8 cellular contexts compared by ENCODE assay signal in genomic region chr22:36507518-36508010, GRCh38. TPM values are rescaled to one million over a fixed set of nuclear protein-coding genes. Genes with fewer than 3 reads are reported as not detected.
DNase-seq lines count a peak whose midpoint lies in the region; ATAC-seq and TF ChIP-seq lines count a peak whose summit lies in the region.

No MANE protein-coding gene starts in this region.

- no peak overlapping the region for H2AK5ac ChIP-seq in mesendoderm (ENCODE audit: low read length)

- no peak overlapping the region for H4K5ac ChIP-seq in mesendoderm (ENCODE audit: low read length)

- no peak overlapping the region for H3K56ac ChIP-seq in mesendoderm (ENCODE audit: low read length)

- no peaks in the 10 kb centered on the region for H3K79me2 ChIP-seq in mesendoderm (ENCODE audit: control insufficient read depth, insufficient read depth, low read length)

- no peak overlapping the region for H3K18ac ChIP-seq in mesendoderm (ENCODE audit: low read length)

- intact Hi-C loops in transverse colon (cut with DNase I; ENCODE audit: low total_unique reads): no loop called here

- no peaks in the 10 kb centered on the region for H3K79me1 ChIP-seq in mesendoderm (ENCODE audit: low read length)

- H3K36me3 ChIP-seq in mesendoderm (ENCODE audit: control insufficient read depth, insufficient read depth, low read length) (peaks cover 13% of the 10 kb centered on the region), transverse colon (peaks cover 0 to 15% (median 6%) of the 10 kb centered on the region in 4 donors)

- no peak for ATAC-seq in GM18517 (IDR thresholded peaks at IDR 0.05; ENCODE audit: unreplicated experiment)

- H4K8ac ChIP-seq in mesendoderm (ENCODE audit: low read depth, low read length): no peak overlapping the region

- in situ Hi-C loops in astrocyte of the cerebellum (cut with HindIII; ENCODE audit: low sequenced_read_pairs): no loop called here
- in situ Hi-C loops in transverse colon (cut with MboI; ENCODE audit: low pct_ligation_motif_present in 1 of 4, low pct_unique_long_range_greater_than_20kb in 1 of 4, low sequenced_read_pairs in 3 of 4): no loop called here

- H3K9me3 Mint-ChIP-seq in activated naive CD4-positive, alpha-beta T cell treated with anti-CD3 and anti-CD28 coated beads, Interleukin-2, amount 50 U/mL, for 24 hours: no peaks in the 10 kb centered on the region

- peak overlapping the region; percentile 71 for H3K27ac Mint-ChIP-seq in activated naive CD4-positive, alpha-beta T cell treated with anti-CD3 and anti-CD28 coated beads, Interleukin-2, amount 50 U/mL, for 24 hours

- H3K27ac ChIP-seq in mesendoderm (ENCODE audit: low read depth, low read length) (no peak overlapping the region), transverse colon (peak overlapping the region; percentile 70 to 89 (median 78))

- no peak overlapping the region for H3K23ac ChIP-seq in mesendoderm (ENCODE audit: low read length)

- H3K4me3 Mint-ChIP-seq in activated naive CD4-positive, alpha-beta T cell treated with anti-CD3 and anti-CD28 coated beads, Interleukin-2, amount 50 U/mL, for 24 hours: peak overlapping the region; percentile 75

- H3K4me3 ChIP-seq in astrocyte of the cerebellum (ENCODE audit: low read depth, low read length) (peak overlapping the region; percentile 50), mesendoderm (ENCODE audit: low read length) (no peak overlapping the region), transverse colon (peak overlapping the region in 2 of 4 donors; percentile 51 to 55)

- H2BK15ac ChIP-seq in mesendoderm (replicated peaks; ENCODE audit: low read depth): no peak overlapping the region

- H3K9me3 ChIP-seq in transverse colon: no peaks in the 10 kb centered on the region

- DNase-seq in activated naive CD4-positive, alpha-beta T cell treated with anti-CD3 and anti-CD28 coated beads, Interleukin-2, amount 50 U/mL, for 16 hours: no peak
- DNase-seq in astrocyte of the cerebellum (ENCODE audit: low read depth) (no peak), mesendoderm (peak; percentile 72), transverse colon (no peak), CD1c-positive myeloid dendritic cell (ENCODE audit: extremely low spot score) (no peak), glomerular visceral epithelial cell (ENCODE audit: extremely low spot score) (no peak)

- H3K4ac ChIP-seq in mesendoderm (ENCODE audit: low read depth, low read length): no peak overlapping the region

- H3K9ac ChIP-seq in mesendoderm (ENCODE audit: low read length): no peak overlapping the region

- peaks cover 11% of the 10 kb centered on the region for H3K36me3 Mint-ChIP-seq in activated naive CD4-positive, alpha-beta T cell treated with anti-CD3 and anti-CD28 coated beads, Interleukin-2, amount 50 U/mL, for 24 hours

- TF ChIP-seq CTCF in astrocyte of the cerebellum (IDR thresholded peaks at IDR 0.05; ENCODE audit: low read depth, low read length, missing control alignments) (no peak), transverse colon (IDR thresholded peaks at IDR 0.05) (no peak)

- H3K4me1 Mint-ChIP-seq in activated naive CD4-positive, alpha-beta T cell treated with anti-CD3 and anti-CD28 coated beads, Interleukin-2, amount 50 U/mL, for 24 hours: peaks cover 19% of the 10 kb centered on the region

- no peak overlapping the region for H2BK5ac ChIP-seq in mesendoderm (ENCODE audit: low read length)

- H2BK120ac ChIP-seq in mesendoderm (ENCODE audit: low read depth, low read length): no peak overlapping the region

- TF ChIP-seq POLR2A in transverse colon (IDR thresholded peaks at IDR 0.05): no peak

- no peaks in the 10 kb centered on the region for H3K27me3 Mint-ChIP-seq in activated naive CD4-positive, alpha-beta T cell treated with anti-CD3 and anti-CD28 coated beads, Interleukin-2, amount 50 U/mL, for 24 hours

- WGBS in mesendoderm (ENCODE audit: extremely low coverage, insufficient coverage, low lambda C conversion rate): no CpG with 5 or more reads among the region's 6 CpGs
- WGBS in transverse colon (ENCODE audit: low coverage in 1 of 2), 2 donors: 80 to 87% methylated on average over 1 to 6 of the region's 6 CpGs

- no peak for TF ChIP-seq EP300 in transverse colon (IDR thresholded peaks at IDR 0.05; ENCODE audit: low read depth)

- no peak overlapping the region for H3K4me2 ChIP-seq in mesendoderm (ENCODE audit: low read length)

- H3K4me1 ChIP-seq in mesendoderm (ENCODE audit: control insufficient read depth, low read depth, low read length) (no peaks in the 10 kb centered on the region), transverse colon (peaks cover 5 to 14% (median 11%) of the 10 kb centered on the region in 4 donors)

- H3K27me3 ChIP-seq in mesendoderm (ENCODE audit: insufficient read depth, low read length, poor library complexity) (no peaks in the 10 kb centered on the region), transverse colon (no peaks in the 10 kb centered on the region)

RNA-seq across cellular contexts. Expression of gene FOXRED2, which starts 0.7 kb away (rescaled TPM):
- 11.4 TPM for polyA plus RNA-seq in mesendoderm (2013, experiment 1 of 2)
- 11.7 TPM for polyA plus RNA-seq in mesendoderm (2013, experiment 2 of 2)
- 1 to 10 TPM in 2 of 4 donors, under 1 TPM in 2; 0.37 to 3.0 (median 1.5) TPM for total RNA-seq in transverse colon

RNA-seq across cellular contexts. Expression of gene EIF3D, which starts 21.4 kb away (rescaled TPM):
- 169 TPM for polyA plus RNA-seq in mesendoderm (2013, experiment 1 of 2)
- polyA plus RNA-seq in mesendoderm (2013, experiment 2 of 2): 164 TPM
- 100 to 1,000 TPM in 3 of 4 donors, 10 to 100 TPM in 1; 69.6 to 217 (median 146) TPM for total RNA-seq in transverse colon

RNA-seq across cellular contexts. Expression of gene TXN2, which starts 26.1 kb away (rescaled TPM):
- 46.4 TPM for polyA plus RNA-seq in mesendoderm (2013, experiment 1 of 2)
- polyA plus RNA-seq in mesendoderm (2013, experiment 2 of 2): 47.9 TPM
- 100 to 1,000 TPM in 1 of 4 donors, 10 to 100 TPM in 3; 68.5 to 317 (median 93.3) TPM for total RNA-seq in transverse colon
